Comparison of ENCODE assay signal across 9 cellular contexts in the genomic region with DNA sequence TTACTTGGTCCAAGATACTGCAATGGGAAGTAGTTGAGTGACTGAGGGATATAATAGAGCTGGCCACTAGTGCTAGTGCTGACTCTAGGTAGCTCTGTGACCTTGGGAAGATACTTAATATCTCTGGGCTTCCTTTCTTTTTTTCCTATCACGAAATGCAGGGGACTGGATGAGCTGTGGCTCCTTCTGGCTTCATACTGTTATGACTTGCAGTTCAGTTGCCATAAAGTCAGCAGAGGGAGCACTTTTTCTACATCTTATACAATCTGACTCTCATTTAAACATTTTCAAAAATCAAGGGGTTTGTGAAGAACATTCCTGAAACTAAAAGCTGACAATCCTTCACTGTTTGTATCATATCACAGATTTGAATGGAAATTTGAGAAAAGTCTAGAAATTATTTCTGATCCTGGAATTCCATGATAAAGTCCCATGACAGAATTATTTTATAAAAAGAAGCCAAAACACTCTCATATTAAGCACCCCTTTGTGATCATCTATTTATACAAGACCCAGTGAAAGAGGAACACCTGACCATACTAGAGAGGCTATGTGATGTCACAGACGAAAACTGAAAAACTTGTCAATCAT. TPM values are rescaled to one million over a fixed set of nuclear protein-coding genes. Genes with fewer than 3 reads are reported as not detected.
DNase-seq lines count a peak whose midpoint lies in the region; ATAC-seq, FAIRE-seq and TF ChIP-seq lines count a peak whose summit lies in the region.
"Had no signal": no experiment of that assay in that cellular context is flagged by ENCODE, and none has a peak within 500 bp of the region (broad histone marks: within the 10 kb centered on the region; RNA-seq: fewer than 3 reads in every experiment).

No MANE protein-coding gene starts in this region.

- DNase-seq in DND-41: no peak
- peak in 1 of 2 experiments; percentile 52 for DNase-seq in PC-9
- DNase-seq in endothelial cell of umbilical vein (ENCODE audit: low read depth, low spot score): peak; percentile 67
- DNase-seq in osteocyte (ENCODE audit: extremely low spot score, unreplicated experiment): no peak
- no peak for DNase-seq in UCSD-AML1 (lab: John Stamatoyannopoulos, UW; ENCODE audit: unreplicated experiment)

- no peak overlapping the region for H3K27ac ChIP-seq in DND-41 (ENCODE audit: low read length)
- H3K27ac ChIP-seq in PC-9: peak overlapping the region; percentile 97
- H3K27ac ChIP-seq in endothelial cell of umbilical vein (ENCODE audit: insufficient read depth, low read depth, low read length): no peak overlapping the region

- dilution Hi-C loops in endothelial cell of umbilical vein (cut with MboI; ENCODE audit: extremely low pct_ligation_motif_present, low sequenced_read_pairs): no loop called here

- H3K79me2 ChIP-seq in DND-41 (ENCODE audit: insufficient read depth, low read length): no peaks in the 10 kb centered on the region
- peaks cover 55% of the 10 kb centered on the region for H3K79me2 ChIP-seq in PC-9 (ENCODE audit: low read depth)
- H3K79me2 ChIP-seq in endothelial cell of umbilical vein (ENCODE audit: control insufficient read depth, insufficient read depth, low read length): no peaks in the 10 kb centered on the region

- H3K4me3 Mint-ChIP-seq in osteocyte (ENCODE audit: unreplicated experiment): no peak overlapping the region

- peaks cover 23% of the 10 kb centered on the region for H3K27me3 Mint-ChIP-seq in osteocyte (ENCODE audit: unreplicated experiment)

- H2AFZ ChIP-seq in DND-41 (ENCODE audit: low read depth, low read length) (no peak overlapping the region), PC-9 (no peak overlapping the region), endothelial cell of umbilical vein (ENCODE audit: low read depth, low read length) (no peak overlapping the region)

- BruUV-seq in PC-9 (replicated peaks; lab: Mats Ljungman, UMichigan): no TSS peak
- no TSS peak for BruUV-seq in endothelial cell of umbilical vein (replicated peaks; lab: Mats Ljungman, UMichigan)

- intact Hi-C loops in PC-9 (cut with micrococcal nuclease; ENCODE audit: unreplicated experiment) (loop anchor here (1.0 to 10.0 kb wide), 6 partner anchors 22 to 1215 kb away; partner anchors contain the start of genes BMAL2 and TM7SF3), endothelial cell of umbilical vein (cut with micrococcal nuclease) (loop anchor here (1.0 to 5.0 kb wide), 4 partner anchors 315 to 713 kb away; partner anchors contain the start of gene ITPR2)

- H3K9ac ChIP-seq in DND-41 (ENCODE audit: low read depth, low read length): no peak overlapping the region
- no peak overlapping the region for H3K9ac ChIP-seq in endothelial cell of umbilical vein (replicated peaks; ENCODE audit: extremely low read depth, insufficient read depth, low read length)

- no peak overlapping the region for H3K27ac Mint-ChIP-seq in osteocyte (ENCODE audit: unreplicated experiment)

- peaks cover 65% of the 10 kb centered on the region for H3F3A ChIP-seq in PC-9 (ENCODE audit: insufficient read depth, low read depth)

- peaks cover 30% of the 10 kb centered on the region for H3K4me1 Mint-ChIP-seq in osteocyte (ENCODE audit: unreplicated experiment)

- no peaks in the 10 kb centered on the region for H3K9me2 ChIP-seq in PC-9 (ENCODE audit: insufficient read depth)

- H3K4me3 ChIP-seq in DND-41 (ENCODE audit: low read depth in 1 of 2, low read length in 2 of 2) (no peak overlapping the region), PC-9 (peak overlapping the region; percentile 87; the same call in 1 of the 2 replicates), endothelial cell of umbilical vein (replicated peaks in 1 of 3; ENCODE audit: insufficient read depth in 1 of 3, low read depth in 1 of 3, low read length in 3 of 3) (no peak overlapping the region)

- TF ChIP-seq POLR2A in endothelial cell of umbilical vein (IDR thresholded peaks at IDR 0.05; ENCODE audit: low read depth, low read length): no peak

- no peaks in the 10 kb centered on the region for H3K36me3 Mint-ChIP-seq in osteocyte (ENCODE audit: unreplicated experiment)

- H3K4me1 ChIP-seq in DND-41 (ENCODE audit: insufficient read depth, low read length) (peaks cover 16% of the 10 kb centered on the region), PC-9 (replicated peaks; ENCODE audit: insufficient read depth) (peaks cover 61% of the 10 kb centered on the region), endothelial cell of umbilical vein (ENCODE audit: control insufficient read depth, extremely low read depth, insufficient read depth, low read length) (peaks cover 20% of the 10 kb centered on the region)

- no peaks in the 10 kb centered on the region for H3K9me3 Mint-ChIP-seq in osteocyte (ENCODE audit: unreplicated experiment)

- peaks cover 5% of the 10 kb centered on the region; the same call in 1 of the 2 replicates for H4K20me1 ChIP-seq in DND-41 (ENCODE audit: insufficient read depth, low read length)
- no peaks in the 10 kb centered on the region for H4K20me1 ChIP-seq in PC-9 (ENCODE audit: insufficient read depth)
- H4K20me1 ChIP-seq in endothelial cell of umbilical vein (replicated peaks; ENCODE audit: control insufficient read depth, extremely low read depth, insufficient read depth, low read length): no peaks in the 10 kb centered on the region

- H3K9me3 ChIP-seq in DND-41 (ENCODE audit: insufficient read depth, low read length, severe bottlenecking): no peaks in the 10 kb centered on the region
- no peaks in the 10 kb centered on the region for H3K9me3 ChIP-seq in PC-9 (ENCODE audit: insufficient read depth, low read depth)
- H3K9me3 ChIP-seq in endothelial cell of umbilical vein (replicated peaks; ENCODE audit: control insufficient read depth, insufficient read depth, low read length): no peaks in the 10 kb centered on the region

- no peaks in the 10 kb centered on the region for H3K9me1 ChIP-seq in endothelial cell of umbilical vein (replicated peaks; ENCODE audit: control insufficient read depth, extremely low read depth, insufficient read depth, low read length)

- H3K27me3 ChIP-seq in DND-41 (ENCODE audit: insufficient read depth, low read length, poor library complexity): peaks cover 80% of the 10 kb centered on the region
- H3K27me3 ChIP-seq in PC-9 (ENCODE audit: insufficient read depth, low read depth): no peaks in the 10 kb centered on the region
- peaks cover 11 to 18% of the 10 kb centered on the region in 2 experiments for H3K27me3 ChIP-seq in endothelial cell of umbilical vein (ENCODE audit: control insufficient read depth in 2 of 2, insufficient read depth in 2 of 2, low read length in 2 of 2)

- no peak overlapping the region for H3K4me2 ChIP-seq in DND-41 (ENCODE audit: insufficient read depth, low read length)
- peak overlapping the region; percentile 98 for H3K4me2 ChIP-seq in PC-9
- H3K4me2 ChIP-seq in endothelial cell of umbilical vein (ENCODE audit: insufficient read depth, low read length): no peak overlapping the region

- peak; percentile 62 for TF ChIP-seq CTCF in DND-41 (IDR thresholded peaks at IDR 0.05; ENCODE audit: borderline replicate concordance, extremely low read depth, low read length, poor library complexity, severe bottlenecking)
- TF ChIP-seq CTCF in PC-9 (conservative IDR thresholded peaks at IDR 0.05): peak; percentile 71
- peak; percentile 44 to 49 for TF ChIP-seq CTCF in endothelial cell of umbilical vein (IDR thresholded peaks at IDR 0.05; ENCODE audit: extremely low read depth in 1 of 2, insufficient read depth in 1 of 2, low read depth in 1 of 2, low read length in 2 of 2)
- TF ChIP-seq CTCF in osteocyte (IDR thresholded peaks at IDR 0.05): peak; percentile 78

- no peaks in the 10 kb centered on the region for H3K36me3 ChIP-seq in DND-41 (ENCODE audit: insufficient read depth, low read length)
- H3K36me3 ChIP-seq in PC-9 (ENCODE audit: low read depth): peaks cover 15% of the 10 kb centered on the region
- H3K36me3 ChIP-seq in endothelial cell of umbilical vein (ENCODE audit: control insufficient read depth in 2 of 2, extremely low read depth in 1 of 2, insufficient read depth in 2 of 2, low read length in 2 of 2): no peaks in the 10 kb centered on the region

- CTCF ChIA-PET in PC-9 (lab: Charles Lee): interaction anchor here (0.6 to 2.1 kb wide), 10 partner anchors 20 to 582 kb away, joined by 3 to 12 read pairs (median 5); no protein-coding TSS in a partner anchor
- CTCF ChIA-PET in endothelial cell of umbilical vein (lab: Charles Lee): interaction anchor here (0.5 to 2.8 kb wide), 82 partner anchors 9 to 896 kb away, joined by 3 to 48 read pairs (median 4); partner anchors contain the start of gene SSPN

- POLR2A ChIA-PET in PC-9 (lab: Charles Lee; ENCODE audit: unreplicated experiment) (interaction anchor here (0.6 to 0.8 kb wide), 2 partner anchors 155 to 160 kb away, joined by 3 to 5 read pairs; no protein-coding TSS in a partner anchor), endothelial cell of umbilical vein (lab: Charles Lee) (no interaction called here)

- ATAC-seq in DND-41 (ENCODE audit: insufficient read depth, low read depth) (no peak), HG02798 (IDR thresholded peaks at IDR 0.05; ENCODE audit: poor library complexity, unreplicated experiment) (peak; percentile 22), HG03439 (IDR thresholded peaks at IDR 0.05; ENCODE audit: unreplicated experiment) (no peak), GM18858 (IDR thresholded peaks at IDR 0.05; ENCODE audit: unreplicated experiment) (no peak)

- FAIRE-seq in endothelial cell of umbilical vein (lab: Jason Lieb, UNC): peak; percentile 95

TF ChIP-seq in endothelial cell of umbilical vein, 7 proteins besides CTCF, POLR2A, EP300 and RAD21:
- TF ChIP-seq, protein P1, sequence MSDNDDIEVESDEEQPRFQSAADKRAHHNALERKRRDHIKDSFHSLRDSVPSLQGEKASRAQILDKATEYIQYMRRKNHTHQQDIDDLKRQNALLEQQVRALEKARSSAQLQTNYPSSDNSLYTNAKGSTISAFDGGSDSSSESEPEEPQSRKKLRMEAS (IDR thresholded peaks at IDR 0.05; ENCODE audit: insufficient read depth, insufficient read length): no peak
- TF ChIP-seq GATA2 (IDR thresholded peaks at IDR 0.05; ENCODE audit: insufficient read depth, insufficient read length, low read depth, low read length): no peak
- TF ChIP-seq JUN (IDR thresholded peaks at IDR 0.05; ENCODE audit: borderline replicate concordance, insufficient read depth, insufficient read length, low read depth): no peak
- no peak for TF ChIP-seq POLR2AphosphoS5 (IDR thresholded peaks at IDR 0.05; ENCODE audit: insufficient read depth, low read depth, low read length)
TF ChIP-seq in endothelial cell of umbilical vein: peak in this region for 0.

RNA-seq across cellular contexts. Expression of gene BHLHE41, which starts 5.4 kb away (rescaled TPM):
- total RNA-seq in PC-9 (2021) (30.0 and 57.1 TPM in 2 replicates), endothelial cell of umbilical vein (0.07 and 0.24 TPM in 2 replicates), osteocyte (1.1 and 1.4 TPM in 2 replicates)
- polyA plus RNA-seq in endothelial cell of umbilical vein: 0.03 and 0.12 TPM in 2 replicates
- polyA plus RNA-seq in endothelial cell of umbilical vein (2011; cell fraction: cytosol; rRNA removed): 0.04 and 0.06 TPM in 2 replicates
- polyA plus RNA-seq in endothelial cell of umbilical vein (2011; cell fraction: nucleus; rRNA removed): 0.04 TPM in 1 of 2 replicates, not detected in the other
- 0.59 and 0.85 TPM in 2 replicates for polyA plus RNA-seq in endothelial cell of umbilical vein (2012)
- not detected in 2 replicates for polyA minus RNA-seq in endothelial cell of umbilical vein
- not detected for polyA minus RNA-seq in endothelial cell of umbilical vein (2011; cell fraction: cytosol; rRNA and poly(A)+ RNA removed)
- not detected in 2 replicates for polyA minus RNA-seq in endothelial cell of umbilical vein (2011; cell fraction: nucleus; rRNA and poly(A)+ RNA removed)
- total RNA-seq: T-helper 1 cell treated with Interleukin-12 subunit alpha and Interleukin-12 subunit beta and Interleukin-4 antibody, amounts not matched to agents 30 ng/mL and 1 ng/mL, for 36 hours had no signal

Comparison
In these comparisons a context has a peak if more than half of its experiments do, and no peak if none do; other contexts are left out.
1. RNA of gene BHLHE41, which starts 5.4 kb away (total RNA-seq): 30.0 to 57.1 TPM in PC-9; 1.1 to 1.4 TPM in osteocyte and 0.07 to 0.24 TPM in endothelial cell of umbilical vein; every median in the first group is over 10 times any median in the second.
2. Peak in every context shown above with its lines, with median percentiles within 50 percentile points of each other: CTCF ChIP-seq.